16 cellular contexts compared by ENCODE assay signal in the genomic region with DNA sequence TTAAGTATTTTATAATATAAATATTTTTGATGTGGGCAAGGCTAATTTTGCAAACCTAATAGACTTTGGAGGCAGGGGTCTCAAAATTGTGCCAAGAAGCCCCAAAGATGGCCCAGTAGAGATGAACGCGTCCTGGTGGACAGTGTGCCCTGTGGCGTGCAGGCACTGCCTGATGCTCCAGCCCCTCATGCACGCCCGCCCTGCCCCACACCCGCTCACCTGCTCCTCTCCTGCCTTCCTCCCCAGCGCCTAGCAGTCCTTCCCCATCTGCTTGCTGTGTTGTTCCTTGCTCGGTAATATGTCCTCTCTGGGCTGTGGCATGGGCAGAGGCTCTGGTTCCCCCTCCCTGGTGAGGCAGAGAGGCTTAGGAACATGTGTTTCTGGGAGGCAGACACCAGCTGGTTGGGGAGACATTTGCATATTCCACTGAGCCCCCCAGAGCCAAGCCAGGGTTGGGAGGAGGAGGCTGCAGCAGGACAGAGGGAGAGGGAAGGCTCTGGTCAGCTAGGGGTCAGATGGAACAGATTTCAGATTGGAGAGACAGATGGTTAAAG. TPM values are rescaled to one million over a fixed set of nuclear protein-coding genes. Genes with fewer than 3 reads are reported as not detected.
DNase-seq lines count a peak whose midpoint lies in the region; ATAC-seq, FAIRE-seq and TF ChIP-seq lines count a peak whose summit lies in the region.
"Had no signal": no experiment of that assay in that cellular context is flagged by ENCODE, and none has a peak within 500 bp of the region (broad histone marks: within the 10 kb centered on the region; RNA-seq: fewer than 3 reads in every experiment).

No MANE protein-coding gene starts in this region.

- H3K27me3 ChIP-seq in GM23338 (ENCODE audit: insufficient read depth) (no peaks in the 10 kb centered on the region), Karpas-422 (ENCODE audit: low read length) (no peaks in the 10 kb centered on the region)
- H3K27me3 ChIP-seq: BE2C had no signal

- H3F3A ChIP-seq in GM23338 (replicated peaks; ENCODE audit: low read depth), result no peaks in the 10 kb centered on the region

- H3K36me3 Mint-ChIP-seq in GM23338 (ENCODE audit: low read depth) (no peaks in the 10 kb centered on the region), WTC11 (no peaks in the 10 kb centered on the region)
- H3K36me3 Mint-ChIP-seq: CD4-positive, alpha-beta memory T cell had no signal

- H3K27me3 Mint-ChIP-seq in GM23338 (ENCODE audit: insufficient read depth, low read depth, poor library complexity), result peaks cover 5% of the 10 kb centered on the region
- H3K27me3 Mint-ChIP-seq in WTC11 (ENCODE audit: low read depth), result no peaks in the 10 kb centered on the region

- no peaks in the 10 kb centered on the region; the same call in 1 of the 2 replicates for H3K4me1 ChIP-seq in GM23338 (ENCODE audit: insufficient read depth)
- no peaks in the 10 kb centered on the region for H3K4me1 ChIP-seq in Karpas-422 (ENCODE audit: low read length)
- H3K4me1 ChIP-seq: A549, BE2C, HAP-1 had no signal

- H2AFZ ChIP-seq in GM23338, result peak overlapping the region; percentile 47
- H2AFZ ChIP-seq in Karpas-422 (ENCODE audit: low read length), result no peak overlapping the region

- H3K4me1 Mint-ChIP-seq in GM23338 (peaks cover 20% of the 10 kb centered on the region), WTC11 (peaks cover 23% of the 10 kb centered on the region)
- H3K4me1 Mint-ChIP-seq: CD4-positive, alpha-beta memory T cell had no signal

- H3K79me2 ChIP-seq in GM23338 (replicated peaks; ENCODE audit: insufficient read depth) (no peaks in the 10 kb centered on the region), Karpas-422 (ENCODE audit: low read length) (no peaks in the 10 kb centered on the region)

- H3K4me2 ChIP-seq in GM23338 (no peak overlapping the region), Karpas-422 (ENCODE audit: low read depth, low read length, poor library complexity, severe bottlenecking) (no peak overlapping the region)
- H3K4me2 ChIP-seq: A549 had no signal

- POLR2A ChIA-PET in WTC11 (lab: Charles Lee), result no interaction called here

- CTCF ChIA-PET in WTC11 (lab: Charles Lee), result interaction anchor here (1.6 kb wide), 1 partner anchor 9 kb away, joined by 7 read pairs; no protein-coding TSS in a partner anchor

- no peak overlapping the region for H3K9ac ChIP-seq in Karpas-422 (ENCODE audit: low read length)

- FAIRE-seq in HTR-8/SVneo (lab: Jason Lieb, UNC), result peak; percentile 87
- FAIRE-seq in urothelium cell line (lab: Jason Lieb, UNC), result peak; percentile 35
- FAIRE-seq: A549 had no signal

- H3K4me3 Mint-ChIP-seq in GM23338, result no peak overlapping the region
- no peak overlapping the region for H3K4me3 Mint-ChIP-seq in WTC11
- H3K4me3 Mint-ChIP-seq: CD4-positive, alpha-beta memory T cell had no signal

- peak; percentile 34; the same call in 2 of the 3 replicates for ATAC-seq in GM23338
- peak; percentile 44; the same call in 1 of the 2 replicates for ATAC-seq in WTC11
- no peak for ATAC-seq in HG02642 (IDR thresholded peaks at IDR 0.05; ENCODE audit: poor library complexity, unreplicated experiment)
- ATAC-seq in HG03460 (IDR thresholded peaks at IDR 0.05; ENCODE audit: unreplicated experiment), result no peak
- ATAC-seq: A549 had no signal

- H3K36me3 ChIP-seq in GM23338 (ENCODE audit: insufficient read depth) (no peaks in the 10 kb centered on the region), Karpas-422 (ENCODE audit: insufficient read depth, low read length) (no peaks in the 10 kb centered on the region)
- H3K36me3 ChIP-seq: BE2C, HAP-1 had no signal

- no peak for DNase-seq in GM23338 (ENCODE audit: low spot score)
- no peak for DNase-seq in HTR-8/SVneo (ENCODE audit: insufficient read length, low spot score)
- DNase-seq in WTC11 (ENCODE audit: low spot score), result no peak
- DNase-seq in urothelium cell line (ENCODE audit: low spot score), result no peak
- no peak for DNase-seq in Karpas-422
- DNase-seq: BE2C; CD4-positive, alpha-beta memory T cell; DMS53; GF-D8; IMR-90; KBM-7 had no signal

- H3K9me3 ChIP-seq in Karpas-422 (ENCODE audit: low read length), result no peaks in the 10 kb centered on the region
- H3K9me3 ChIP-seq: A549, BE2C, HAP-1 had no signal

- no peak for TF ChIP-seq CTCF in GM23338 (conservative IDR thresholded peaks at IDR 0.05; ENCODE audit: low read depth in 2 of 2)
- no peak for TF ChIP-seq CTCF in WTC11 (IDR thresholded peaks at IDR 0.05)

- no peak overlapping the region for H3K4me3 ChIP-seq in GM23338
- H3K4me3 ChIP-seq in Karpas-422 (ENCODE audit: low read length), result no peak overlapping the region
- H3K4me3 ChIP-seq: A549, HAP-1 had no signal

- H3K27ac Mint-ChIP-seq in GM23338, result no peak overlapping the region
- no peak overlapping the region for H3K27ac Mint-ChIP-seq in WTC11
- H3K27ac Mint-ChIP-seq: CD4-positive, alpha-beta memory T cell had no signal

- H3K27ac ChIP-seq in GM23338 (ENCODE audit: low read depth), result no peak overlapping the region
- H3K27ac ChIP-seq in Karpas-422 (ENCODE audit: low read length), result no peak overlapping the region
- H3K27ac ChIP-seq: A549, C4-2B had no signal

- H3K9me3 Mint-ChIP-seq in GM23338 (no peaks in the 10 kb centered on the region), WTC11 (peaks cover 7% of the 10 kb centered on the region; the same call in 1 of the 2 replicates)

- H4K20me1 ChIP-seq in GM23338 (replicated peaks; ENCODE audit: insufficient read depth), result no peaks in the 10 kb centered on the region
- H4K20me1 ChIP-seq in Karpas-422 (ENCODE audit: insufficient read depth, low read depth, low read length), result no peaks in the 10 kb centered on the region

- 0 out of 2 replicates have a peak, but pooled peaks cover 5% of the 10 kb centered on the region for H3K9me2 ChIP-seq in GM23338 (ENCODE audit: insufficient read depth)
- no peaks in the 10 kb centered on the region for H3K9me2 ChIP-seq in Karpas-422 (replicated peaks; ENCODE audit: insufficient read depth, low read length)

TF ChIP-seq in GM23338, 12 proteins besides CTCF, POLR2A, EP300 and RAD21 (continues in another document):
- TF ChIP-seq NANOG (IDR thresholded peaks at IDR 0.05; ENCODE audit: borderline replicate concordance), result no peak
- no peak for TF ChIP-seq POLR2AphosphoS5 (IDR thresholded peaks at IDR 0.05; ENCODE audit: low read depth)
- TF ChIP-seq, protein P1, sequence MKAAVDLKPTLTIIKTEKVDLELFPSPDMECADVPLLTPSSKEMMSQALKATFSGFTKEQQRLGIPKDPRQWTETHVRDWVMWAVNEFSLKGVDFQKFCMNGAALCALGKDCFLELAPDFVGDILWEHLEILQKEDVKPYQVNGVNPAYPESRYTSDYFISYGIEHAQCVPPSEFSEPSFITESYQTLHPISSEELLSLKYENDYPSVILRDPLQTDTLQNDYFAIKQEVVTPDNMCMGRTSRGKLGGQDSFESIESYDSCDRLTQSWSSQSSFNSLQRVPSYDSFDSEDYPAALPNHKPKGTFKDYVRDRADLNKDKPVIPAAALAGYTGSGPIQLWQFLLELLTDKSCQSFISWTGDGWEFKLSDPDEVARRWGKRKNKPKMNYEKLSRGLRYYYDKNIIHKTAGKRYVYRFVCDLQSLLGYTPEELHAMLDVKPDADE (IDR thresholded peaks at IDR 0.05), result no peak
- no peak for TF ChIP-seq ZNF114 (CRISPR knock-in tag; IDR thresholded peaks at IDR 0.05)

TF ChIP-seq in WTC11, 78 proteins besides CTCF, POLR2A, EP300 and RAD21 (continues in another document):
- TF ChIP-seq HMGA2 (CRISPR knock-in tag; IDR thresholded peaks at IDR 0.05) (no peak), ZNF416 (CRISPR knock-in tag; IDR thresholded peaks at IDR 0.05) (no peak), TEAD4 (CRISPR knock-in tag; IDR thresholded peaks at IDR 0.05) (no peak), TCF7 (CRISPR knock-in tag; IDR thresholded peaks at IDR 0.05; ENCODE audit: low read depth) (no peak)
- TF ChIP-seq, protein P2, sequence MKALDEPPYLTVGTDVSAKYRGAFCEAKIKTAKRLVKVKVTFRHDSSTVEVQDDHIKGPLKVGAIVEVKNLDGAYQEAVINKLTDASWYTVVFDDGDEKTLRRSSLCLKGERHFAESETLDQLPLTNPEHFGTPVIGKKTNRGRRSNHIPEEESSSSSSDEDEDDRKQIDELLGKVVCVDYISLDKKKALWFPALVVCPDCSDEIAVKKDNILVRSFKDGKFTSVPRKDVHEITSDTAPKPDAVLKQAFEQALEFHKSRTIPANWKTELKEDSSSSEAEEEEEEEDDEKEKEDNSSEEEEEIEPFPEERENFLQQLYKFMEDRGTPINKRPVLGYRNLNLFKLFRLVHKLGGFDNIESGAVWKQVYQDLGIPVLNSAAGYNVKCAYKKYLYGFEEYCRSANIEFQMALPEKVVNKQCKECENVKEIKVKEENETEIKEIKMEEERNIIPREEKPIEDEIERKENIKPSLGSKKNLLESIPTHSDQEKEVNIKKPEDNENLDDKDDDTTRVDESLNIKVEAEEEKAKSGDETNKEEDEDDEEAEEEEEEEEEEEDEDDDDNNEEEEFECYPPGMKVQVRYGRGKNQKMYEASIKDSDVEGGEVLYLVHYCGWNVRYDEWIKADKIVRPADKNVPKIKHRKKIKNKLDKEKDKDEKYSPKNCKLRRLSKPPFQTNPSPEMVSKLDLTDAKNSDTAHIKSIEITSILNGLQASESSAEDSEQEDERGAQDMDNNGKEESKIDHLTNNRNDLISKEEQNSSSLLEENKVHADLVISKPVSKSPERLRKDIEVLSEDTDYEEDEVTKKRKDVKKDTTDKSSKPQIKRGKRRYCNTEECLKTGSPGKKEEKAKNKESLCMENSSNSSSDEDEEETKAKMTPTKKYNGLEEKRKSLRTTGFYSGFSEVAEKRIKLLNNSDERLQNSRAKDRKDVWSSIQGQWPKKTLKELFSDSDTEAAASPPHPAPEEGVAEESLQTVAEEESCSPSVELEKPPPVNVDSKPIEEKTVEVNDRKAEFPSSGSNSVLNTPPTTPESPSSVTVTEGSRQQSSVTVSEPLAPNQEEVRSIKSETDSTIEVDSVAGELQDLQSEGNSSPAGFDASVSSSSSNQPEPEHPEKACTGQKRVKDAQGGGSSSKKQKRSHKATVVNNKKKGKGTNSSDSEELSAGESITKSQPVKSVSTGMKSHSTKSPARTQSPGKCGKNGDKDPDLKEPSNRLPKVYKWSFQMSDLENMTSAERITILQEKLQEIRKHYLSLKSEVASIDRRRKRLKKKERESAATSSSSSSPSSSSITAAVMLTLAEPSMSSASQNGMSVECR (CRISPR knock-in tag; IDR thresholded peaks at IDR 0.05; ENCODE audit: borderline replicate concordance), result no peak

RNA-seq across cellular contexts. Expression of a gene that starts 46.8 kb away (rescaled TPM):
- total RNA-seq in GM23338 (2014; rRNA removed; shearing (Covaris generic)), result 71.0 and 94.4 TPM in 2 replicates
- polyA plus RNA-seq in GM23338 (2016; fragmentation: Nextera tagmentation; extraction: Ambion mirVana), result 16.8 and 19.6 TPM in 2 replicates
- 67.2 to 70.6 TPM (median 67.8 TPM) in 3 replicates for total RNA-seq in WTC11 (2021)
- total RNA-seq in Karpas-422 (2014; rRNA removed; shearing (Covaris generic); ENCODE audit: low replicate concordance), result 71.8 TPM in 2 replicates

Comparison
In these comparisons a context has a peak if more than half of its experiments do, and no peak if none do; other contexts are left out.
1. ATAC-seq: peak in GM23338 (single experiment) and WTC11 (single experiment); none in HG02642 (single experiment) and HG03460 (single experiment).